Comparison of ENCODE assay signal across 10 cellular contexts in the genomic region with DNA sequence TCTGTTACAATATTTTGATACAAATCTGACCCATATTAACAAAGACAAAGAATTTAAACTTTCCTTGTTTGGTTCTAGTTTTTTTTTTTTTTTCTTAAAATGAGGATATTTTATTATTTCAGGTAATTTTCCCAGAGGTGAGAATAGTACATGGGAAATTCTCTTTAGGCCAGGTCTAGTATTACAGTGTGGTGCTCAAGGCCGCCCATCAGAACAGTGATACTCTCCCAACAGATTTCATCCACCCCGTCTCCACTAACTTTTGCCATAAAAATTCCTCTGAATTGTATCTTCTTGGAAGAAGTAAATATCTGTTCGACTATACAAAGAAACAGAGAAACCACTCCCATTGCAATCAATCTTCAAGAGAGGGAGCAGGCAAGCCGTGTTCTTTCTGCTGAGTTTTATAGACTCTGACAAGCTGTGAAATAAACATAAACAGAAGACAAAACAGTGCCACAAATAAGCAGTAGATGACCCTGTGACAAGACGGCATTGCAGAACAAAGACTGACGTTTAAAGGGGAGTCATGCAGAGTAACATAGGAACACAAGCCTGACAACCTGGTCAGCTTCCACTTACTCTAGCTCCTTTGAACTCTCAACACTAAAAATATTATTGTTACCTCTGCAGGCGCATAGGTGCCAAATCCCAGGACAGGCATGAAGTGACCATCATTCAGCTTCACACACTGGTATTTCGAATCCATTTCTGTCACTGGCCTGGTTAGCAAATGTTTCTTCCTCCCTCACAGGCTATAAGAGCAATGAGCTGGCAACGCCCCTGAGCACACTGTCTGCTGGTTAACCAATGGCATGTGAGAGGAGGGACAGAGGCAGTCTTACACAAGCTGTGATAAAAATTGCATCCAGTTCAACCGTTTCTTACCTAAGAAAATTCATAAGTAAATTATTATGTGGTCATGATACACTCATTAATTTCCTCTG. TPM values are rescaled to one million over a fixed set of nuclear protein-coding genes. Genes with fewer than 3 reads are reported as not detected.
DNase-seq lines count a peak whose midpoint lies in the region; ATAC-seq and TF ChIP-seq lines count a peak whose summit lies in the region.
"Not testable (repeated sequence)": the region's sequence is repeated elsewhere in the genome, so short reads cannot be mapped to it uniquely, and the experiment has no call there.
"Had no signal": no experiment of that assay in that cellular context is flagged by ENCODE, and none has a peak within 500 bp of the region (broad histone marks: within the 10 kb centered on the region; RNA-seq: fewer than 3 reads in every experiment).

A gene (minus strand): TSS at position 731 of the 947 bp plus-strand sequence. CDS start 22 bp downstream, at position 709.

- not testable (repeated sequence) for H3K27me3 Mint-ChIP-seq in Caco-2 (ENCODE audit: insufficient read depth, unreplicated experiment)

- H3K79me2 ChIP-seq in osteoblast (ENCODE audit: insufficient read depth, low read length): not testable (repeated sequence)

- peak within 1 kb of the TSS; percentile 25 for H3K4me3 ChIP-seq in Caco-2 (ENCODE audit: low read depth, low read length)
- H3K4me3 ChIP-seq in epithelial cell of esophagus (ENCODE audit: low read length): peak within 1 kb of the TSS; percentile 42
- not testable (repeated sequence) for H3K4me3 ChIP-seq in lower leg skin (ENCODE audit: low read depth, poor library complexity, severe bottlenecking)
- H3K4me3 ChIP-seq in osteoblast (ENCODE audit: insufficient read depth, low read length): peak within 1 kb of the TSS; percentile 59

- 55 to 57% (median 55%) methylated on average over 6 to 7 of the region's 10 CpGs for WGBS in adipose tissue, 3 donors
- WGBS in lower leg skin, 2 donors: 19 to 21% methylated on average over 8 to 10 of the region's 10 CpGs

- POLR2A ChIA-PET in Caco-2 (lab: Charles Lee): not testable (repeated sequence)

- intact Hi-C loops in Caco-2 (cut with micrococcal nuclease; ENCODE audit: unreplicated experiment); Right ventricle myocardium superior (cut with DNase I); lower leg skin (cut with DNase I; ENCODE audit: low total_unique reads): not testable (repeated sequence)

- H3K27ac Mint-ChIP-seq in Caco-2 (ENCODE audit: unreplicated experiment): not testable (repeated sequence)

- ATAC-seq in Right ventricle myocardium superior (ENCODE audit: poor library complexity): peak; percentile 99

- H3K4me1 ChIP-seq in Caco-2; osteoblast (ENCODE audit: insufficient read depth, low read length): not testable (repeated sequence)

- not testable (repeated sequence) for H3K27me3 ChIP-seq in Caco-2 (replicated peaks; ENCODE audit: control insufficient read depth, insufficient read depth, low read length); osteoblast (ENCODE audit: insufficient read depth, low read length)

- H3K4me2 ChIP-seq in osteoblast (ENCODE audit: insufficient read depth, low read length): peak within 1 kb of the TSS; percentile 72

- not testable (repeated sequence) for TF ChIP-seq CTCF in Caco-2 (IDR thresholded peaks at IDR 0.05; ENCODE audit: insufficient read depth in 1 of 2, low read depth in 1 of 2, low read length in 1 of 2, severe bottlenecking in 1 of 2, unreplicated experiment in 1 of 2); epithelial cell of esophagus (IDR thresholded peaks at IDR 0.05; ENCODE audit: insufficient read depth, low read depth, low read length, missing control alignments); lower leg skin (IDR thresholded peaks at IDR 0.05); osteoblast (IDR thresholded peaks at IDR 0.05; ENCODE audit: extremely low read depth, low read depth, low read length)

- H3K4me1 Mint-ChIP-seq in Caco-2 (ENCODE audit: low read depth, unreplicated experiment): not testable (repeated sequence)

- TF ChIP-seq POLR2A in lower leg skin (IDR thresholded peaks at IDR 0.05): not testable (repeated sequence)

- H3K4me3 Mint-ChIP-seq in Caco-2 (ENCODE audit: unreplicated experiment): peak within 1 kb of the TSS; percentile 69

- H3K9me3 ChIP-seq in Caco-2; osteoblast (ENCODE audit: low read depth, low read length): not testable (repeated sequence)

- not testable (repeated sequence) for H3K36me3 Mint-ChIP-seq in Caco-2 (ENCODE audit: insufficient read depth, unreplicated experiment)

- H3K9me3 Mint-ChIP-seq in Caco-2 (ENCODE audit: unreplicated experiment): not testable (repeated sequence)

- TSS peak; percentile 77 for BruUV-seq in Caco-2 (replicated peaks; lab: Mats Ljungman, UMichigan)

- not testable (repeated sequence) for DNase-seq in Caco-2; Right ventricle myocardium superior; lower leg skin (ENCODE audit: low spot score in 2 of 2); osteoblast (ENCODE audit: insufficient read length, low spot score, missing footprints)
- DNase-seq in NCI-H146 treated with DMSO at 0.1 percent for 48 hours (lab: John Stamatoyannopoulos, UW; ENCODE audit: unreplicated experiment): peak; percentile 49
- peak; percentile 48 for DNase-seq in epithelial cell of esophagus (ENCODE audit: low read depth)

- not testable (repeated sequence) for H4K20me1 ChIP-seq in osteoblast (ENCODE audit: insufficient read depth, low read length)

- H2AFZ ChIP-seq in osteoblast (ENCODE audit: low read length): peak within 1 kb of the TSS; percentile 80

- CTCF ChIA-PET in Caco-2 (lab: Charles Lee): not testable (repeated sequence)

- not testable (repeated sequence) for H3K36me3 ChIP-seq in Caco-2 (ENCODE audit: control insufficient read depth, insufficient read depth, low read length); osteoblast (ENCODE audit: insufficient read depth, low read length)

- not testable (repeated sequence) for H3K27ac ChIP-seq in adipose tissue (ENCODE audit: low read depth, low read length); osteoblast (ENCODE audit: low read depth, low read length); temporal lobe (ENCODE audit: low read depth, low read length)

RNA-seq across cellular contexts. Expression of the gene that starts here (rescaled TPM):
- total RNA-seq in Caco-2 (2022) (28.8 and 41.7 TPM in 2 replicates), Right ventricle myocardium superior (25.5 TPM), lower leg skin (10 to 100 TPM in 3 of 4 donors, 1 to 10 TPM in 1; 9.3 to 27.5 (median 20.1) TPM), osteoblast (38.6 and 46.0 TPM in 2 replicates), temporal lobe (21.9 TPM)
- polyA plus RNA-seq in adipose tissue: 100 to 1,000 TPM in 2 of 3 donors, 10 to 100 TPM in 1; 80.9 to 394 (median 200) TPM
- total RNA-seq: activated CD4-positive, alpha-beta memory T cell treated with anti-CD3 and anti-CD28 coated beads, Interleukin-2, amount 10 ng/mL, durations not matched to agents 7 days and 5 days; CD8-positive, alpha-beta T cell had no signal
